Comparison of ENCODE assay signal across 2 cellular contexts in genomic region chr19:41355035-41355434, GRCh38.
TF ChIP-seq lines count a peak whose summit lies in the region.

No MANE protein-coding gene starts in this region.

TF ChIP-seq in GM23338, 12 proteins besides CTCF, POLR2A, EP300 and RAD21:
- TF ChIP-seq EZH2 (IDR thresholded peaks at IDR 0.05; ENCODE audit: low read depth, unreplicated experiment) (no peak), JUNB (IDR thresholded peaks at IDR 0.05; ENCODE audit: unreplicated experiment) (no peak), CREB1 (CRISPR knock-in tag; IDR thresholded peaks at IDR 0.05; ENCODE audit: low read depth) (no peak), ZNF462 (CRISPR knock-in tag; IDR thresholded peaks at IDR 0.05) (no peak), POLR2AphosphoS5 (IDR thresholded peaks at IDR 0.05; ENCODE audit: low read depth) (no peak), EZH2phosphoT487 (IDR thresholded peaks at IDR 0.05; ENCODE audit: unreplicated experiment) (no peak), ETS1 (IDR thresholded peaks at IDR 0.05) (no peak), REST (IDR thresholded peaks at IDR 0.05; ENCODE audit: unreplicated experiment) (no peak), STAT1 (IDR thresholded peaks at IDR 0.05; ENCODE audit: unreplicated experiment) (no peak), ZNF114 (CRISPR knock-in tag; IDR thresholded peaks at IDR 0.05) (no peak), ZNF331 (CRISPR knock-in tag; IDR thresholded peaks at IDR 0.05; ENCODE audit: low read depth) (no peak), NANOG (IDR thresholded peaks at IDR 0.05; ENCODE audit: borderline replicate concordance) (no peak)

TF ChIP-seq in SK-N-SH treated with all-trans-retinoic acid at 6 μM for 48 hours, 23 proteins besides CTCF, POLR2A, EP300 and RAD21:
- TF ChIP-seq ESRRG (CRISPR knock-in tag; IDR thresholded peaks at IDR 0.05), result no peak
- TF ChIP-seq ZNF8 (CRISPR knock-in tag; IDR thresholded peaks at IDR 0.05), result no peak
- no peak for TF ChIP-seq ISL1 (CRISPR knock-in tag; IDR thresholded peaks at IDR 0.05)
- TF ChIP-seq TOX (CRISPR knock-in tag; IDR thresholded peaks at IDR 0.05; ENCODE audit: borderline replicate concordance), result no peak
- no peak for TF ChIP-seq ARNTL (CRISPR knock-in tag; IDR thresholded peaks at IDR 0.05; ENCODE audit: borderline replicate concordance, low read depth)
